Comparison of ENCODE assay signal across 1 cellular context in genomic region chr10:113061054-113061430, GRCh38.
TF ChIP-seq lines count a peak whose summit lies in the region.

No MANE protein-coding gene starts in this region.

TF ChIP-seq in H1, 55 proteins besides CTCF, POLR2A, EP300 and RAD21:
- no peak for TF ChIP-seq HDAC2 (IDR thresholded peaks at IDR 0.05; ENCODE audit: borderline replicate concordance in 1 of 2, low read depth in 2 of 2, low read length in 2 of 2)
- no peak for TF ChIP-seq SIN3A (conservative IDR thresholded peaks at IDR 0.05 in 1 of 2, IDR thresholded peaks at IDR 0.05 in 1 of 2; ENCODE audit: low read depth in 1 of 2, low read length in 2 of 2)
- TF ChIP-seq ATF3 (IDR thresholded peaks at IDR 0.05; ENCODE audit: insufficient read depth, low read depth, low read length), result no peak
- no peak for TF ChIP-seq CREB1 (IDR thresholded peaks at IDR 0.05)
- TF ChIP-seq BCL11A (IDR thresholded peaks at IDR 0.05; ENCODE audit: low read depth in 2 of 2, low read length in 2 of 2), result no peak
- no peak for TF ChIP-seq SP2 (IDR thresholded peaks at IDR 0.05; ENCODE audit: low read length)
- TF ChIP-seq KDM5A (IDR thresholded peaks at IDR 0.05; ENCODE audit: low read length), result no peak
- TF ChIP-seq NANOG (IDR thresholded peaks at IDR 0.05; ENCODE audit: insufficient read depth, low read depth, low read length, poor library complexity, severe bottlenecking), result no peak
- no peak for TF ChIP-seq HDAC6 (IDR thresholded peaks at IDR 0.05; ENCODE audit: low read depth, low read length)
- TF ChIP-seq FOSL1 (IDR thresholded peaks at IDR 0.05; ENCODE audit: insufficient read depth, low read depth, low read length), result no peak
- TF ChIP-seq ASH2L (IDR thresholded peaks at IDR 0.05; ENCODE audit: low read length), result no peak
- no peak for TF ChIP-seq ATF2 (IDR thresholded peaks at IDR 0.05; ENCODE audit: low read length)
- TF ChIP-seq CTBP2 (IDR thresholded peaks at IDR 0.05; ENCODE audit: borderline replicate concordance, insufficient read depth, insufficient read length, low read length), result no peak
- no peak for TF ChIP-seq TBP (IDR thresholded peaks at IDR 0.05; ENCODE audit: low read depth, low read length)
- no peak for TF ChIP-seq ZNF274 (IDR thresholded peaks at IDR 0.05; ENCODE audit: borderline replicate concordance, extremely low read depth, low read length)
- TF ChIP-seq RXRA (IDR thresholded peaks at IDR 0.05; ENCODE audit: insufficient read depth, low read depth, low read length), result no peak
- no peak for TF ChIP-seq YY1 (IDR thresholded peaks at IDR 0.05; ENCODE audit: low read depth, low read length)
- no peak for TF ChIP-seq SIRT6 (IDR thresholded peaks at IDR 0.05; ENCODE audit: low read length)
- TF ChIP-seq MAFK (IDR thresholded peaks at IDR 0.05; ENCODE audit: low read depth, low read length), result no peak
